In the genomic region with DNA sequence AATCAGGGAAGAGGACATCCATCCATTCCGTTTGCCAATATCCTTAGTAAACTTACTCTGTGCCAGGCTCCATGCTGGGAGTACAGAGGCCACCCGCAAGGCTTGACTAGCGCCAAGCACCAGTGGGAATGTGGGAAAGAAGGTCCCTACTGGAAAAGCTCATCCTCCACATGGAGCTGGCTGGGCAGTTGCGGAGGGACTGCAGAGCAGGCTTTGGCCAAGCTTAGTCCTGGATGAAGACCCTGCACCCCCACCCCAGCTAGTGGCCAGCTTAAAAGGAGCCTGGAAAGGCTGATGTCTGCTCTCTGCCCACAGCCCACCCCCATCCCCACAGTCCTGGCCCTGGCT, we compare ENCODE assay signal across 12 cellular contexts. TPM values are rescaled to one million over a fixed set of nuclear protein-coding genes. Genes with fewer than 3 reads are reported as not detected.
DNase-seq lines count a peak whose midpoint lies in the region; ATAC-seq and TF ChIP-seq lines count a peak whose summit lies in the region.
"Had no signal": no experiment of that assay in that cellular context is flagged by ENCODE, and none has a peak within 500 bp of the region (broad histone marks: within the 10 kb centered on the region; RNA-seq: fewer than 3 reads in every experiment).

No MANE protein-coding gene starts in this region.

- H3K9me3 ChIP-seq in NT2/D1 (ENCODE audit: insufficient read depth, low read length): no peaks in the 10 kb centered on the region
- no peaks in the 10 kb centered on the region for H3K9me3 ChIP-seq in skeletal muscle tissue (ENCODE audit: control insufficient read depth in 3 of 3, low read length in 3 of 3)
- H3K9me3 ChIP-seq: Caco-2 had no signal

- H3K36me3 ChIP-seq in NT2/D1 (ENCODE audit: insufficient read depth, insufficient read length, low read length) (no peaks in the 10 kb centered on the region), skeletal muscle tissue (ENCODE audit: control insufficient read depth in 3 of 3, insufficient read depth in 3 of 3, low read length in 3 of 3) (no peaks in the 10 kb centered on the region)

- H3K9ac ChIP-seq in NT2/D1 (ENCODE audit: insufficient read length, low read depth) (peak overlapping the region; percentile 21), skeletal muscle tissue (ENCODE audit: low read depth in 1 of 3, low read length in 3 of 3) (peak overlapping the region in 2 of 3 donors; percentile 18 to 60)

- H3K4me1 Mint-ChIP-seq in glutamatergic neuron (ENCODE audit: low read depth, unreplicated experiment): peaks cover 23% of the 10 kb centered on the region

- no peak for ATAC-seq in HG03378 (IDR thresholded peaks at IDR 0.05; ENCODE audit: unreplicated experiment)
- no peak for ATAC-seq in GM19455 (IDR thresholded peaks at IDR 0.05; ENCODE audit: unreplicated experiment)

- peaks cover 9% of the 10 kb centered on the region for H3K27me3 Mint-ChIP-seq in glutamatergic neuron (ENCODE audit: unreplicated experiment)
- H3K27me3 Mint-ChIP-seq: activated naive CD8-positive, alpha-beta T cell had no signal

- no peak for TF ChIP-seq CTCF in glutamatergic neuron (IDR thresholded peaks at IDR 0.05; ENCODE audit: partially characterized antibody, unreplicated experiment)

- peak; percentile 73 to 77 for DNase-seq in NCI-H524 (lab: John Stamatoyannopoulos, UW)
- no peak for DNase-seq in NCI-H524 treated with DMSO at 0.1 percent for 48 hours (lab: John Stamatoyannopoulos, UW)
- no peak for DNase-seq in NT2/D1 (ENCODE audit: low read depth, low spot score)
- no peak for DNase-seq in glutamatergic neuron
- DNase-seq in stimulated activated naive CD4-positive, alpha-beta T cell (lab: John Stamatoyannopoulos, UW): no peak
- DNase-seq: activated CD4-positive, alpha-beta T cell treated with anti-CD3 and anti-CD28 coated beads for 1 hour; Caco-2 had no signal

- H3K27ac ChIP-seq in skeletal muscle tissue (ENCODE audit: low read depth, low read length): peak overlapping the region; percentile 32

- H3K27ac Mint-ChIP-seq in glutamatergic neuron (ENCODE audit: unreplicated experiment): peak overlapping the region; percentile 94
- H3K27ac Mint-ChIP-seq: activated naive CD8-positive, alpha-beta T cell; T-helper 1 cell treated with Interleukin-12 subunit alpha and Interleukin-12 subunit beta and Interleukin-4 antibody, amounts not matched to agents 30 μg/mL and 1 μg/mL, for 36 hours had no signal

- H3K4me1 ChIP-seq in NT2/D1 (ENCODE audit: insufficient read depth, insufficient read length): peaks cover 29% of the 10 kb centered on the region
- peaks cover 43 to 48% (median 47%) of the 10 kb centered on the region in 3 donors for H3K4me1 ChIP-seq in skeletal muscle tissue (ENCODE audit: control insufficient read depth in 3 of 3, insufficient read depth in 3 of 3, low read length in 3 of 3)

- H3K27me3 ChIP-seq in NT2/D1 (ENCODE audit: insufficient read depth, insufficient read length) (peaks cover 14% of the 10 kb centered on the region), skeletal muscle tissue (ENCODE audit: control insufficient read depth in 3 of 3, insufficient read depth in 3 of 3, low read length in 3 of 3) (no peaks in the 10 kb centered on the region)

- H3K9me3 Mint-ChIP-seq in glutamatergic neuron (ENCODE audit: unreplicated experiment): peaks cover 11% of the 10 kb centered on the region
- H3K9me3 Mint-ChIP-seq: T-helper 1 cell treated with Interleukin-12 subunit alpha and Interleukin-12 subunit beta and Interleukin-4 antibody, amounts not matched to agents 30 μg/mL and 1 μg/mL, for 36 hours had no signal

- no peak overlapping the region for H3K4me3 Mint-ChIP-seq in glutamatergic neuron (ENCODE audit: unreplicated experiment)
- H3K4me3 Mint-ChIP-seq: activated naive CD8-positive, alpha-beta T cell; T-helper 1 cell treated with Interleukin-12 subunit alpha and Interleukin-12 subunit beta and Interleukin-4 antibody, amounts not matched to agents 30 μg/mL and 1 μg/mL, for 36 hours had no signal

- no peaks in the 10 kb centered on the region for H3K36me3 Mint-ChIP-seq in glutamatergic neuron (ENCODE audit: unreplicated experiment)
- H3K36me3 Mint-ChIP-seq: activated naive CD8-positive, alpha-beta T cell had no signal

- no peak overlapping the region for H3K4me3 ChIP-seq in NT2/D1 (ENCODE audit: insufficient read length, low read depth)
- no peak overlapping the region for H3K4me3 ChIP-seq in skeletal muscle tissue (ENCODE audit: low read length in 3 of 3)

RNA-seq across cellular contexts. Expression of gene EIF2B2, which starts 22.3 kb away (rescaled TPM):
- total RNA-seq in glutamatergic neuron (ENCODE audit: unreplicated experiment): 39.6 TPM
- 18.8 TPM for total RNA-seq in skeletal muscle tissue

RNA-seq across cellular contexts. Expression of gene PGF, which starts 25.0 kb away (rescaled TPM):
- total RNA-seq in glutamatergic neuron (ENCODE audit: unreplicated experiment) (7.9 TPM), skeletal muscle tissue (8.9 TPM)

RNA-seq across cellular contexts. Expression of gene RPS6KL1, which starts 57.3 kb away (rescaled TPM):
- 248 TPM for total RNA-seq in glutamatergic neuron (ENCODE audit: unreplicated experiment)
- 3.1 TPM for total RNA-seq in skeletal muscle tissue

Comparison
In these comparisons a context has a peak if more than half of its experiments do, and no peak if none do; other contexts are left out.
1. DNase-seq: peak in NCI-H524 (2 of 2); none in NCI-H524 treated with DMSO at 0.1 percent for 48 hours (single experiment), NT2/D1 (single experiment), glutamatergic neuron (single experiment) and stimulated activated naive CD4-positive, alpha-beta T cell (0 of 6).
2. RNA of gene RPS6KL1, which starts 57.3 kb away (total RNA-seq): 248 TPM in glutamatergic neuron (single experiment); 3.1 TPM in skeletal muscle tissue (single experiment); every median in the first group is over 10 times any median in the second.